ENCODE assay signal across 9 cellular contexts in genomic region chr15:65421360-65422215, GRCh38. TPM values are rescaled to one million over a fixed set of nuclear protein-coding genes. Genes with fewer than 3 reads are reported as not detected.
DNase-seq lines count a peak whose midpoint lies in the region; ATAC-seq and TF ChIP-seq lines count a peak whose summit lies in the region.
"Had no signal": no experiment of that assay in that cellular context is flagged by ENCODE, and none has a peak within 500 bp of the region (broad histone marks: within the 10 kb centered on the region; RNA-seq: fewer than 3 reads in every experiment).

No MANE protein-coding gene starts in this region.

- CTCF ChIA-PET in MCF 10A (lab: Yijun Ruan, JAX): interaction anchor here (0.6 to 1.0 kb wide), 4 partner anchors 9 to 1050 kb away, joined by 3 read pairs; no protein-coding TSS in a partner anchor

- peaks cover 0 to 11% (median 8%) of the 10 kb centered on the region in 3 donors for H3K4me1 Mint-ChIP-seq in IgD-negative memory B cell
- H3K4me1 Mint-ChIP-seq in MCF 10A (ENCODE audit: insufficient read depth, unreplicated experiment): peaks cover 8% of the 10 kb centered on the region

- TF ChIP-seq CTCF in MCF 10A (IDR thresholded peaks at IDR 0.05; ENCODE audit: unreplicated experiment): no peak

- peak overlapping the region; percentile 4 to 95 (median 86) for H3K4me3 Mint-ChIP-seq in IgD-negative memory B cell
- peak overlapping the region; percentile 24 for H3K4me3 Mint-ChIP-seq in MCF 10A (ENCODE audit: unreplicated experiment)

- no TSS peak for BruUV-seq in MCF 10A (replicated peaks; lab: Mats Ljungman, UMichigan)

- H3K27me3 Mint-ChIP-seq in IgD-negative memory B cell: peaks cover 59% of the 10 kb centered on the region
- peaks cover 54% of the 10 kb centered on the region for H3K27me3 Mint-ChIP-seq in MCF 10A (ENCODE audit: insufficient read depth, unreplicated experiment)

- DNase-seq in EL: peak; percentile 57
- DNase-seq in MCF 10A (ENCODE audit: unreplicated experiment): no peak
- DNase-seq in islet precursor cell: peak; percentile 89
- peak; percentile 89 for DNase-seq in smooth muscle cell of the brain vasculature (ENCODE audit: low read depth, low spot score)
- DNase-seq in SIG-M5 (lab: John Stamatoyannopoulos, UW): no peak
- no peak for DNase-seq in DMS153 treated with DMSO at 0.1 percent for 48 hours (lab: John Stamatoyannopoulos, UW; ENCODE audit: unreplicated experiment)

- ATAC-seq in HG03342 (IDR thresholded peaks at IDR 0.05; ENCODE audit: unreplicated experiment): no peak

- no peak overlapping the region for H3K27ac Mint-ChIP-seq in IgD-negative memory B cell
- no peak overlapping the region for H3K27ac Mint-ChIP-seq in MCF 10A (ENCODE audit: low read depth, unreplicated experiment)

- H3K36me3 Mint-ChIP-seq in IgD-negative memory B cell (peaks cover 2% of the 10 kb centered on the region), MCF 10A (ENCODE audit: insufficient read depth, unreplicated experiment) (no peaks in the 10 kb centered on the region)

- POLR2A ChIA-PET in MCF 10A (lab: Yijun Ruan, JAX): interaction anchor here (0.7 kb wide), 1 partner anchor 13 kb away, joined by 3 read pairs; no protein-coding TSS in a partner anchor

- intact Hi-C loops in MCF 10A (cut with micrococcal nuclease): no loop called here

- no peaks in the 10 kb centered on the region for H3K9me3 Mint-ChIP-seq in IgD-negative memory B cell
- H3K9me3 Mint-ChIP-seq in MCF 10A (ENCODE audit: unreplicated experiment): no peaks in the 10 kb centered on the region

RNA-seq across cellular contexts. Expression of gene IGDCC4, which starts 1.2 kb away (rescaled TPM):
- polyA plus RNA-seq in IgD-negative memory B cell: not detected
- total RNA-seq in MCF 10A (2022): 0.12 TPM in 1 of 2 replicates, not detected in the other

RNA-seq across cellular contexts. Expression of gene IGDCC3, which starts 43.8 kb away (rescaled TPM):
- not detected for polyA plus RNA-seq in IgD-negative memory B cell
- not detected in 2 replicates for total RNA-seq in MCF 10A (2022)
- total RNA-seq: T-helper 1 cell treated with Interleukin-12 subunit alpha and Interleukin-12 subunit beta and Interleukin-4 antibody, amounts not matched to agents 30 ng/mL and 1 ng/mL, for 36 hours had no signal

Comparison
In these comparisons a context has a peak if more than half of its experiments do, and no peak if none do; other contexts are left out.
1. DNase-seq: peak in EL (single experiment), islet precursor cell (single experiment) and smooth muscle cell of the brain vasculature (single experiment); none in MCF 10A (single experiment), SIG-M5 (single experiment) and DMS153 treated with DMSO at 0.1 percent for 48 hours (single experiment).